Comparison of ENCODE assay signal across 13 cellular contexts in the genomic region with DNA sequence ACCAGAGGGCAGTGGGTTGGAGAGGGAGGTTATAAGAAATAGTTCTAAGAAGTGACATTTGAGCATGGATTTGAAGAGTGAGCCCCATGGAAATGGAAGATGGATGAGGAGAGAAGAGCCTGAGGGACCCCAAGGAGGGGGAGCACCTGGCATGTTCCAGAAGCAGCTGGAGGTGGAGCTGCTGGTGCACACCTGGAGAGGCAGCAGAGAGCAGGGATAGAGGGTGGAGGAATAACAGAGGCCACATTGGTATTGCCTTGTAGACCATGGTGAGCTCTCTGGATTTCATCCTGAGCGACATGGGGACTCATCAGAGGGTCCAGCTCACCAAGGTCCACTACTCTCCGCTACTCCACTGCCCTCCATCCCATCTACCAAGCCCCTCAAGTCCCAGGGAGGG. TPM values are rescaled to one million over a fixed set of nuclear protein-coding genes. Genes with fewer than 3 reads are reported as not detected.
DNase-seq lines count a peak whose midpoint lies in the region; ATAC-seq lines count a peak whose summit lies in the region.
"Had no signal": no experiment of that assay in that cellular context is flagged by ENCODE, and none has a peak within 500 bp of the region (broad histone marks: within the 10 kb centered on the region; RNA-seq: fewer than 3 reads in every experiment).

No MANE protein-coding gene starts in this region.

- H3K4me3 ChIP-seq in H7 (ENCODE audit: insufficient read depth, low read depth, low read length) = no peak overlapping the region
- H3K4me3 ChIP-seq: cardiac muscle cell, esophagus squamous epithelium, ovary had no signal

- no peak for ATAC-seq in GM19463 (IDR thresholded peaks at IDR 0.05; ENCODE audit: unreplicated experiment)

- DNase-seq in D341Med (ENCODE audit: low spot score) (peak; percentile 43), H7 (peak; percentile 43), SHP77 (lab: John Stamatoyannopoulos, UW) (peak; percentile 65 to 80), islet precursor cell (peak; percentile 56), HK-2 (ENCODE audit: unreplicated experiment) (no peak), NCI-H187 (lab: John Stamatoyannopoulos, UW) (no peak), kidney glomerular epithelial cell (lab: John Stamatoyannopoulos, UW) (no peak)
- DNase-seq: activated gamma-delta T cell treated with Interleukin-2 at 50 U/mL for 16 hours; esophagus squamous epithelium; ovary; stimulated activated CD4-positive, alpha-beta T cell treated with anti-CD3 and anti-CD28 coated beads, Interleukin-12 subunit alpha, Interleukin-12 subunit beta, amount 100 ng/mL, for 4 hours had no signal

- H3K27me3 ChIP-seq in H7 (ENCODE audit: control insufficient read depth, insufficient read depth, low read length) = no peaks in the 10 kb centered on the region
- H3K27me3 ChIP-seq: cardiac muscle cell, esophagus squamous epithelium, ovary had no signal

- no peaks in the 10 kb centered on the region for H3K36me3 ChIP-seq in H7 (replicated peaks; ENCODE audit: control insufficient read depth, insufficient read depth, low read length)
- H3K36me3 ChIP-seq: cardiac muscle cell, esophagus squamous epithelium, ovary had no signal

RNA-seq across cellular contexts. Expression of a gene that starts 22.3 kb away (rescaled TPM):
- total RNA-seq in H7 (2014; rRNA removed; shearing (Covaris generic)) = 7.6 and 12.2 TPM in 2 replicates

Comparison
In these comparisons a context has a peak if more than half of its experiments do, and no peak if none do; other contexts are left out.
1. DNase-seq: peak in D341Med (single experiment), H7 (single experiment), SHP77 (2 of 2) and islet precursor cell (single experiment); none in HK-2 (single experiment), NCI-H187 (0 of 2) and kidney glomerular epithelial cell (single experiment).